In genomic region chr22:10746382-10746781, GRCh38 we compare ENCODE assay signal across 3 cellular contexts.
DNase-seq lines count a peak whose midpoint lies in the region; FAIRE-seq and TF ChIP-seq lines count a peak whose summit lies in the region.
"Not testable (repeated sequence)": the region's sequence is repeated elsewhere in the genome, so short reads cannot be mapped to it uniquely, and the experiment has no call there.

No MANE protein-coding gene starts in this region.

- H3K9ac ChIP-seq in kidney (ENCODE audit: low read length in 2 of 2) = not testable (repeated sequence)

- not testable (repeated sequence) for TF ChIP-seq CTCF in PC-9 (conservative IDR thresholded peaks at IDR 0.05); kidney (IDR thresholded peaks at IDR 0.05; ENCODE audit: borderline replicate concordance, extremely low read depth, insufficient read depth)

- not testable (repeated sequence) for H3K9me2 ChIP-seq in PC-9 (ENCODE audit: insufficient read depth)

- H2AFZ ChIP-seq in PC-9 = not testable (repeated sequence)

- not testable (repeated sequence) for H3K36me3 ChIP-seq in PC-9 (ENCODE audit: low read depth); kidney (ENCODE audit: control insufficient read depth in 1 of 2, insufficient read depth in 2 of 2, low read length in 2 of 2)

- not testable (repeated sequence) for H3K27ac ChIP-seq in PC-9; kidney (ENCODE audit: low read depth in 2 of 2, low read length in 2 of 2)

- not testable (repeated sequence) for H3K9me3 ChIP-seq in PC-9 (ENCODE audit: insufficient read depth, low read depth); kidney (ENCODE audit: control insufficient read depth in 1 of 2, low read length in 2 of 2)

- H3F3A ChIP-seq in PC-9 (ENCODE audit: insufficient read depth, low read depth) = not testable (repeated sequence)

- intact Hi-C loops in PC-9 (cut with micrococcal nuclease; ENCODE audit: unreplicated experiment); kidney (cut with DNase I); posterior vena cava (cut with DNase I): not testable (repeated sequence)

- not testable (repeated sequence) for FAIRE-seq in kidney (lab: Jason Lieb, UNC)

- peak overlapping the region; percentile 48; the same call in 1 of the 2 replicates for H3K4me2 ChIP-seq in PC-9

- H3K79me2 ChIP-seq in PC-9 (ENCODE audit: low read depth) = not testable (repeated sequence)

- not testable (repeated sequence) for H3K27me3 ChIP-seq in PC-9 (ENCODE audit: insufficient read depth, low read depth)

- CTCF ChIA-PET in PC-9 (lab: Charles Lee) = not testable (repeated sequence)

- not testable (repeated sequence) for H4K20me1 ChIP-seq in PC-9 (ENCODE audit: insufficient read depth)

- POLR2A ChIA-PET in PC-9 (lab: Charles Lee; ENCODE audit: unreplicated experiment) = not testable (repeated sequence)

- peaks cover 27% of the 10 kb centered on the region for H3K4me1 ChIP-seq in PC-9 (replicated peaks; ENCODE audit: insufficient read depth)
- H3K4me1 ChIP-seq in kidney (ENCODE audit: control insufficient read depth in 1 of 2, insufficient read depth in 1 of 2, low read depth in 1 of 2, low read length in 2 of 2) = not testable (repeated sequence)

- DNase-seq in PC-9 = peak in 1 of 2 experiments; percentile 25
- peak; percentile 53 for DNase-seq in kidney
- DNase-seq in posterior vena cava (ENCODE audit: low spot score) = peak; percentile 83

- not testable (repeated sequence) for H3K4me3 ChIP-seq in PC-9; kidney (ENCODE audit: low read length in 2 of 2)

- not testable (repeated sequence) for BruUV-seq in PC-9 (replicated peaks; lab: Mats Ljungman, UMichigan)
